ENCODE assay signal across 2 cellular contexts in genomic region chr6:21752054-21752811, GRCh38.
TF ChIP-seq lines count a peak whose summit lies in the region.

No MANE protein-coding gene starts in this region.

TF ChIP-seq in IMR-90, 13 proteins besides CTCF, POLR2A, EP300 and RAD21:
- TF ChIP-seq MAFK (IDR thresholded peaks at IDR 0.05; ENCODE audit: low read depth, low read length): no peak

TF ChIP-seq in GM12878, 131 proteins besides CTCF, POLR2A, EP300 and RAD21:
- TF ChIP-seq SMAD5 (IDR thresholded peaks at IDR 0.05; ENCODE audit: low read depth) (no peak), NR2C1 (IDR thresholded peaks at IDR 0.05) (no peak), POU2F2 (IDR thresholded peaks at IDR 0.05; ENCODE audit: borderline replicate concordance, low read depth, low read length) (no peak), FOS (IDR thresholded peaks at IDR 0.05; ENCODE audit: borderline replicate concordance, extremely low read depth, insufficient read length) (no peak), CBFB (IDR thresholded peaks at IDR 0.05; ENCODE audit: low read depth) (no peak), SRF (IDR thresholded peaks at IDR 0.05; ENCODE audit: low read depth in 2 of 2, low read length in 2 of 2) (no peak), RUNX3 (IDR thresholded peaks at IDR 0.05; ENCODE audit: low read length) (0 out of 2 replicates have a peak, but pooled peaks have one; percentile 8), KDM1A (IDR thresholded peaks at IDR 0.05; ENCODE audit: borderline replicate concordance) (no peak), BHLHE40 (IDR thresholded peaks at IDR 0.05; ENCODE audit: borderline replicate concordance in 1 of 2, low read depth in 2 of 2, low read length in 1 of 2) (no peak), JUNB (IDR thresholded peaks at IDR 0.05) (peak; percentile 20; the same call in 1 of the 2 replicates), MTA2 (IDR thresholded peaks at IDR 0.05; ENCODE audit: low read depth) (0 out of 2 replicates have a peak, but pooled peaks have one; percentile 20), ZBED1 (IDR thresholded peaks at IDR 0.05; ENCODE audit: borderline replicate concordance) (no peak), BCL11A (IDR thresholded peaks at IDR 0.05; ENCODE audit: low read depth, low read length) (no peak), IRF3 (IDR thresholded peaks at IDR 0.05) (no peak), STAT1 (conservative IDR thresholded peaks at IDR 0.05) (no peak)
